ENCODE assay signal across 2 cellular contexts in the genomic region with DNA sequence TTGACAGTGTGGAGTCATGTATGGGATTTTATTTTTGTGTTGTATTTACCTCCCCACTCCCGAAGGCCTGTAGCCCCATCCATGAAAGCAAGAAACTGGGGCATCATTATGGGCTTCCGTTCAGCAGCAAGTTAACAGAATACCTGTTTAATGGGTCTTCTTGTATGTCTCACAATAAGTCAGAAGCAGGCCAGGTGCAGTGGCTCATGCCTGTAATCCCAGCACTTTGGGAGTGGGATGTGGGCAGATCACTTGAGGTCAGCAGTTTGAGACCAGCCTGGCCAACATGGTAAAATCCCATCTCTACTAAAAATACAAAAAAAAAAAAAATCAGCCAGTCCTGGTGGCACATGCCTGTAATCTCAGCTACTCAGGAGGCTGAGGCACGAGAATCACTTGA.
DNase-seq lines count a peak whose midpoint lies in the region; TF ChIP-seq lines count a peak whose summit lies in the region.
"Not testable (repeated sequence)": the region's sequence is repeated elsewhere in the genome, so short reads cannot be mapped to it uniquely, and the experiment has no call there.

No MANE protein-coding gene starts in this region.

- not testable (repeated sequence) for H3K27me3 ChIP-seq in WERI-Rb-1 (ENCODE audit: insufficient read depth, low read depth, severe bottlenecking)

- not testable (repeated sequence) for H3K36me3 ChIP-seq in WERI-Rb-1

- DNase-seq in NCI-H82 (lab: John Stamatoyannopoulos, UW), result peak; percentile 23
- peak; percentile 51 for DNase-seq in WERI-Rb-1

- not testable (repeated sequence) for H3K9me3 ChIP-seq in WERI-Rb-1 (ENCODE audit: severe bottlenecking)

- not testable (repeated sequence) for H3K4me3 ChIP-seq in WERI-Rb-1 (ENCODE audit: low read depth, low read length)

- peak overlapping the region; percentile 49 for H3K27ac ChIP-seq in WERI-Rb-1

- TF ChIP-seq CTCF in WERI-Rb-1 (IDR thresholded peaks at IDR 0.05; ENCODE audit: low read depth, low read length), result not testable (repeated sequence)
